Comparison of ENCODE assay signal across 9 cellular contexts in genomic region chr1:108877858-108878257, GRCh38. TPM values are rescaled to one million over a fixed set of nuclear protein-coding genes. Genes with fewer than 3 reads are reported as not detected.
DNase-seq lines count a peak whose midpoint lies in the region; ATAC-seq and TF ChIP-seq lines count a peak whose summit lies in the region.
"Had no signal": no experiment of that assay in that cellular context is flagged by ENCODE, and none has a peak within 500 bp of the region (broad histone marks: within the 10 kb centered on the region; RNA-seq: fewer than 3 reads in every experiment).

No MANE protein-coding gene starts in this region.

- peak overlapping the region; percentile 78 for H3K4me3 ChIP-seq in ectodermal cell (ENCODE audit: insufficient read depth, low read depth, low read length)

- peaks cover 4% of the 10 kb centered on the region for H3K4me1 ChIP-seq in ectodermal cell (ENCODE audit: control insufficient read depth, insufficient read depth, low read length)

- peak; percentile 45 for DNase-seq in NCI-H2171 treated with DMSO at 0.1 percent for 48 hours (lab: John Stamatoyannopoulos, UW)
- no peak for DNase-seq in NCI-H2171 (lab: John Stamatoyannopoulos, UW)
- peak; percentile 59 for DNase-seq in NCI-H69 (lab: John Stamatoyannopoulos, UW)
- DNase-seq in activated CD4-positive, CD25-positive, alpha-beta regulatory T cell treated with anti-CD3 and anti-CD28 coated beads, Interleukin-2, amount 50 U/mL, for 72 hours, result no peak

- no peak overlapping the region for H3K27ac ChIP-seq in ectodermal cell (ENCODE audit: insufficient read depth, low read depth, low read length, poor library complexity, severe bottlenecking)

- H3K36me3 ChIP-seq in ectodermal cell (ENCODE audit: control insufficient read depth, insufficient read depth, low read length), result no peaks in the 10 kb centered on the region
- H3K36me3 ChIP-seq: adrenal gland had no signal

- no peak for TF ChIP-seq CTCF in nephron (IDR thresholded peaks at IDR 0.05; ENCODE audit: unreplicated experiment in 3 of 3)

- peaks cover 14% of the 10 kb centered on the region for H3K27me3 ChIP-seq in ectodermal cell (ENCODE audit: control insufficient read depth, insufficient read depth, low read length, poor library complexity, severe bottlenecking)
- H3K27me3 ChIP-seq: adrenal gland had no signal

- no peaks in the 10 kb centered on the region for H3K9me3 ChIP-seq in ectodermal cell (ENCODE audit: control insufficient read depth, low read length)
- H3K9me3 ChIP-seq: adrenal gland had no signal

- TF ChIP-seq POLR2A in GM18505 (IDR thresholded peaks at IDR 0.05; ENCODE audit: borderline replicate concordance, extremely low read depth, insufficient read depth, insufficient read length), result no peak

- H3K4me3 Mint-ChIP-seq in nephron, result peak overlapping the region; percentile 95 to 98 (median 98)

- H3K36me3 Mint-ChIP-seq in nephron (ENCODE audit: low read depth), result no peaks in the 10 kb centered on the region

- H3K4me1 Mint-ChIP-seq in nephron, result peaks cover 29% of the 10 kb centered on the region

- WGBS in ectodermal cell, 2 experiments, result 16 to 17% methylated on average over 7 to 8 of the region's 8 CpGs

- ATAC-seq in GM18505 (IDR thresholded peaks at IDR 0.05; ENCODE audit: unreplicated experiment), result no peak
- no peak for ATAC-seq in HG03457 (IDR thresholded peaks at IDR 0.05; ENCODE audit: unreplicated experiment)

- H3K27ac Mint-ChIP-seq in nephron, result no peak overlapping the region

- H3K9me3 Mint-ChIP-seq in nephron, result no peaks in the 10 kb centered on the region

- peaks cover 5% of the 10 kb centered on the region for H3K27me3 Mint-ChIP-seq in nephron (ENCODE audit: low read depth)

RNA-seq across cellular contexts. Expression of gene GPSM2, which starts 1.1 kb away (rescaled TPM):
- polyA plus RNA-seq in ectodermal cell (2013, experiment 1 of 4), result 16.8 TPM
- 14.1 TPM for polyA plus RNA-seq in ectodermal cell (2013, experiment 2 of 4)
- 18.4 TPM for polyA plus RNA-seq in ectodermal cell (2013, experiment 3 of 4)
- polyA plus RNA-seq in ectodermal cell (2013, experiment 4 of 4), result 21.2 TPM

RNA-seq across cellular contexts. Expression of gene AKNAD1, which starts 21.0 kb away (rescaled TPM):
- polyA plus RNA-seq in ectodermal cell (2013, experiment 1 of 4), result not detected
- polyA plus RNA-seq in ectodermal cell (2013, experiment 2 of 4), result not detected
- not detected for polyA plus RNA-seq in ectodermal cell (2013, experiment 3 of 4)
- polyA plus RNA-seq in ectodermal cell (2013, experiment 4 of 4), result not detected

Comparison
In these comparisons a context has a peak if more than half of its experiments do, and no peak if none do; other contexts are left out.
1. DNase-seq: peak in NCI-H2171 treated with DMSO at 0.1 percent for 48 hours (single experiment) and NCI-H69 (single experiment); none in NCI-H2171 (single experiment) and activated CD4-positive, CD25-positive, alpha-beta regulatory T cell treated with anti-CD3 and anti-CD28 coated beads, Interleukin-2, amount 50 U/mL, for 72 hours (single experiment).